ENCODE assay signal across 14 cellular contexts in genomic region chr14:99560946-99561683, GRCh38. TPM values are rescaled to one million over a fixed set of nuclear protein-coding genes. Genes with fewer than 3 reads are reported as not detected.
DNase-seq lines count a peak whose midpoint lies in the region; ATAC-seq, FAIRE-seq and TF ChIP-seq lines count a peak whose summit lies in the region.
"Had no signal": no experiment of that assay in that cellular context is flagged by ENCODE, and none has a peak within 500 bp of the region (broad histone marks: within the 10 kb centered on the region; RNA-seq: fewer than 3 reads in every experiment).

No MANE protein-coding gene starts in this region.

- FAIRE-seq in GM19239 (lab: Jason Lieb, UNC) = no peak
- FAIRE-seq: frontal cortex, GM18507, urothelium cell line had no signal

- H3K9me3 ChIP-seq in RWPE2 (ENCODE audit: severe bottlenecking) = no peaks in the 10 kb centered on the region
- H3K9me3 ChIP-seq in suprapubic skin = no peaks in the 10 kb centered on the region

- no peaks in the 10 kb centered on the region for H3K27me3 ChIP-seq in RWPE2 (ENCODE audit: insufficient read depth, poor library complexity, severe bottlenecking)
- H3K27me3 ChIP-seq in suprapubic skin = no peaks in the 10 kb centered on the region

- DNase-seq in LNCaP clone FGC (ENCODE audit: low read depth) (peak; percentile 92), RWPE2 (ENCODE audit: low spot score) (no peak), left kidney (ENCODE audit: low read depth, low spot score) (peak; percentile 53), suprapubic skin (ENCODE audit: low spot score in 2 of 2) (no peak), NCI-H1048 (lab: John Stamatoyannopoulos, UW) (no peak), GM19239 (ENCODE audit: insufficient read length, low spot score) (no peak)
- no peak for DNase-seq in effector CD4-positive, alpha-beta T cell
- DNase-seq: activated CD4-positive, alpha-beta T cell treated with anti-CD3 and anti-CD28 coated beads, Interleukin-2, amount 50 U/mL, for 48 hours; dermis blood vessel endothelial cell; NCI-H2171; retina had no signal

- peaks cover 17% of the 10 kb centered on the region; the same call in 1 of the 2 replicates for H3K36me3 ChIP-seq in RWPE2 (ENCODE audit: low read depth)
- H3K36me3 ChIP-seq in suprapubic skin = no peaks in the 10 kb centered on the region

- no peak for TF ChIP-seq POLR2A in suprapubic skin (IDR thresholded peaks at IDR 0.05)

- H3K27ac ChIP-seq in RWPE2 (ENCODE audit: poor library complexity, severe bottlenecking) (peak overlapping the region; percentile 95), suprapubic skin (peak overlapping the region; percentile 39)

- H3K4me3 ChIP-seq in LNCaP clone FGC (ENCODE audit: low read depth, low read length) (peak overlapping the region; percentile 28; the same call in 1 of the 2 replicates), RWPE2 (ENCODE audit: severe bottlenecking) (no peak overlapping the region), suprapubic skin (no peak overlapping the region)

- H3K4me1 ChIP-seq in RWPE2 (ENCODE audit: insufficient read depth, poor library complexity, severe bottlenecking) = peaks cover 46% of the 10 kb centered on the region
- peaks cover 54% of the 10 kb centered on the region for H3K4me1 ChIP-seq in suprapubic skin

- no peak for TF ChIP-seq EP300 in suprapubic skin (IDR thresholded peaks at IDR 0.05)

- TF ChIP-seq CTCF in LNCaP clone FGC (IDR thresholded peaks at IDR 0.05; ENCODE audit: control insufficient read depth, extremely low read depth, insufficient read depth) = no peak
- no peak for TF ChIP-seq CTCF in RWPE2 (IDR thresholded peaks at IDR 0.05; ENCODE audit: poor library complexity, severe bottlenecking)
- no peak for TF ChIP-seq CTCF in suprapubic skin (IDR thresholded peaks at IDR 0.05)

- ATAC-seq in RWPE2 (ENCODE audit: low read depth) = no peak

- WGBS in suprapubic skin = 41% methylated on average over 9 of the region's 15 CpGs

RNA-seq across cellular contexts. Expression of gene CCDC85C, which starts 42.9 kb away (rescaled TPM):
- 10 to 100 TPM; 18.8 to 53.2 (median 48.0) TPM for total RNA-seq in suprapubic skin

Comparison
In these comparisons a context has a peak if more than half of its experiments do, and no peak if none do; other contexts are left out.
1. DNase-seq: peak in LNCaP clone FGC (single experiment) and left kidney (single experiment); none in RWPE2 (single experiment), suprapubic skin (0 of 2), NCI-H1048 (single experiment), GM19239 (single experiment) and effector CD4-positive, alpha-beta T cell (single experiment).